12 cellular contexts compared by ENCODE assay signal in genomic region chr6:15260099-15260821, GRCh38. TPM values are rescaled to one million over a fixed set of nuclear protein-coding genes. Genes with fewer than 3 reads are reported as not detected.
DNase-seq lines count a peak whose midpoint lies in the region; ATAC-seq, FAIRE-seq and TF ChIP-seq lines count a peak whose summit lies in the region.
"Had no signal": no experiment of that assay in that cellular context is flagged by ENCODE, and none has a peak within 500 bp of the region (broad histone marks: within the 10 kb centered on the region; RNA-seq: fewer than 3 reads in every experiment).

No MANE protein-coding gene starts in this region.

- H3K4me3 Mint-ChIP-seq in GM23338 (peak overlapping the region; percentile 10; the same call in 1 of the 3 replicates), astrocyte (ENCODE audit: unreplicated experiment) (peak overlapping the region; percentile 13)
- H3K4me3 Mint-ChIP-seq in naive thymus-derived CD4-positive, alpha-beta T cell: peak overlapping the region in 4 of 10 donors; percentile 3 to 36 (median 4)

- H4K20me1 ChIP-seq in GM23338 (replicated peaks; ENCODE audit: insufficient read depth) (peaks cover 98% of the 10 kb centered on the region), astrocyte (ENCODE audit: insufficient read depth, low read length) (peaks cover 91% of the 10 kb centered on the region)

- DNase-seq in GM23338 (ENCODE audit: low spot score) (no peak), astrocyte (ENCODE audit: low read depth) (peak; percentile 81), NCI-H446 treated with DMSO at 0.1 percent for 48 hours (lab: John Stamatoyannopoulos, UW) (no peak), H7 (no peak), DMS53 treated with DMSO at 0.1 percent for 48 hours (lab: John Stamatoyannopoulos, UW; ENCODE audit: unreplicated experiment) (no peak)
- no peak for DNase-seq in naive thymus-derived CD4-positive, alpha-beta T cell
- no peak for DNase-seq in activated CD8-positive, alpha-beta memory T cell treated with anti-CD3 and anti-CD28 coated beads, Interleukin-2, amount 50 U/mL, for 48 hours
- DNase-seq: DMS53, kidney glomerular epithelial cell, spleen had no signal

- H3K27ac ChIP-seq in ACC112 (ENCODE audit: low read depth, low read length) (peak overlapping the region; percentile 63), GM23338 (ENCODE audit: low read depth) (no peak overlapping the region), astrocyte (ENCODE audit: low read depth, low read length) (peak overlapping the region; percentile 3)
- H3K27ac ChIP-seq in naive thymus-derived CD4-positive, alpha-beta T cell (ENCODE audit: low read depth, low read length): peak overlapping the region; percentile 43
- H3K27ac ChIP-seq: suprapubic skin had no signal

- H3F3A ChIP-seq in GM23338 (replicated peaks; ENCODE audit: low read depth): peaks cover 26% of the 10 kb centered on the region

- H3K36me3 Mint-ChIP-seq in GM23338 (ENCODE audit: low read depth): peaks cover 54% of the 10 kb centered on the region
- H3K36me3 Mint-ChIP-seq in astrocyte (ENCODE audit: low read depth, unreplicated experiment): peaks cover 2% of the 10 kb centered on the region
- H3K36me3 Mint-ChIP-seq in naive thymus-derived CD4-positive, alpha-beta T cell: peaks cover 0 to 31% (median 7%) of the 10 kb centered on the region in 5 donors

- no peaks in the 10 kb centered on the region for H3K9me3 ChIP-seq in astrocyte (ENCODE audit: insufficient read depth, low read depth, low read length)
- H3K9me3 ChIP-seq in naive thymus-derived CD4-positive, alpha-beta T cell (ENCODE audit: control insufficient read depth in 2 of 3, low read length in 3 of 3): no peaks in the 10 kb centered on the region
- H3K9me3 ChIP-seq: spleen, suprapubic skin had no signal

- H3K36me3 ChIP-seq in ACC112 (ENCODE audit: insufficient read depth, low read length) (no peaks in the 10 kb centered on the region), GM23338 (ENCODE audit: insufficient read depth) (no peaks in the 10 kb centered on the region; the same call in none of the 2 replicates), astrocyte (ENCODE audit: insufficient read depth, low read length) (no peaks in the 10 kb centered on the region), H7 (replicated peaks; ENCODE audit: control insufficient read depth, insufficient read depth, low read length) (peaks cover 8% of the 10 kb centered on the region)
- H3K36me3 ChIP-seq in naive thymus-derived CD4-positive, alpha-beta T cell (ENCODE audit: control insufficient read depth in 2 of 3, insufficient read depth in 3 of 3, low read length in 3 of 3): no peaks in the 10 kb centered on the region
- H3K36me3 ChIP-seq: spleen, suprapubic skin had no signal

- H3K4me1 Mint-ChIP-seq in GM23338 (peaks cover 90% of the 10 kb centered on the region), astrocyte (ENCODE audit: low read depth, unreplicated experiment) (peaks cover 80% of the 10 kb centered on the region)
- peaks cover 85 to 98% (median 91%) of the 10 kb centered on the region in 7 donors for H3K4me1 Mint-ChIP-seq in naive thymus-derived CD4-positive, alpha-beta T cell

- H3K9ac ChIP-seq in astrocyte (ENCODE audit: low read length): peak overlapping the region; percentile 2

- TF ChIP-seq CTCF in GM23338 (conservative IDR thresholded peaks at IDR 0.05; ENCODE audit: low read depth in 2 of 2) (no peak), astrocyte (IDR thresholded peaks at IDR 0.05; ENCODE audit: insufficient read depth, low read depth, low read length) (no peak)

- no peak for ATAC-seq in GM23338
- ATAC-seq in naive thymus-derived CD4-positive, alpha-beta T cell: no peak

- POLR2A ChIA-PET in naive thymus-derived CD4-positive, alpha-beta T cell (lab: Charles Lee): interaction anchor here (0.6 kb wide), 1 partner anchor 13 kb away, joined by 3 read pairs; no protein-coding TSS in a partner anchor

- H3K27ac Mint-ChIP-seq in GM23338: no peak overlapping the region
- H3K27ac Mint-ChIP-seq in astrocyte (ENCODE audit: unreplicated experiment): peak overlapping the region; percentile 70
- peak overlapping the region in 8 of 9 donors; percentile 1 to 72 (median 64) for H3K27ac Mint-ChIP-seq in naive thymus-derived CD4-positive, alpha-beta T cell

- CTCF ChIA-PET in naive thymus-derived CD4-positive, alpha-beta T cell (lab: Charles Lee): interaction anchor here (1.0 kb wide), 1 partner anchor 230 kb away, joined by 3 read pairs; no protein-coding TSS in a partner anchor

- H3K4me1 ChIP-seq in ACC112 (ENCODE audit: control insufficient read depth, insufficient read depth, low read length, unreplicated experiment) (peaks cover 43% of the 10 kb centered on the region), GM23338 (ENCODE audit: insufficient read depth) (peaks cover 100% of the 10 kb centered on the region), astrocyte (ENCODE audit: insufficient read depth, low read length) (peaks cover 44% of the 10 kb centered on the region)
- peaks cover 18 to 51% of the 10 kb centered on the region in 2 donors for H3K4me1 ChIP-seq in naive thymus-derived CD4-positive, alpha-beta T cell (ENCODE audit: control insufficient read depth in 2 of 2, insufficient read depth in 2 of 2, low read length in 2 of 2)

- H3K4me3 ChIP-seq in ACC112 (ENCODE audit: low read depth, low read length) (peak overlapping the region; percentile 8), GM23338 (peak overlapping the region; percentile 22; the same call in 1 of the 2 replicates), astrocyte (ENCODE audit: insufficient read depth, low read depth, low read length) (no peak overlapping the region), H7 (ENCODE audit: insufficient read depth, low read depth, low read length) (no peak overlapping the region)
- H3K4me3 ChIP-seq in naive thymus-derived CD4-positive, alpha-beta T cell (ENCODE audit: low read length): no peak overlapping the region
- H3K4me3 ChIP-seq: spleen, suprapubic skin had no signal

- intact Hi-C loops in naive thymus-derived CD4-positive, alpha-beta T cell (cut with micrococcal nuclease): no loop called here

- H2AFZ ChIP-seq in ACC112 (ENCODE audit: low read length, unreplicated experiment): no peak overlapping the region
- H2AFZ ChIP-seq in GM23338: no peak overlapping the region
- no peak overlapping the region for H2AFZ ChIP-seq in astrocyte (ENCODE audit: low read depth, low read length)

- peak overlapping the region; percentile 90 for H3K4me2 ChIP-seq in GM23338
- H3K4me2 ChIP-seq in astrocyte (ENCODE audit: low read length): peak overlapping the region; percentile 37

- H3K79me2 ChIP-seq in ACC112 (ENCODE audit: control insufficient read depth, insufficient read depth, low read length, unreplicated experiment) (peaks cover 77% of the 10 kb centered on the region), GM23338 (replicated peaks; ENCODE audit: insufficient read depth) (peaks cover 100% of the 10 kb centered on the region), astrocyte (ENCODE audit: insufficient read depth, low read length) (peaks cover 87% of the 10 kb centered on the region)

- peaks cover 14% of the 10 kb centered on the region for H3K27me3 Mint-ChIP-seq in GM23338 (ENCODE audit: insufficient read depth, low read depth, poor library complexity)
- no peaks in the 10 kb centered on the region for H3K27me3 Mint-ChIP-seq in astrocyte (ENCODE audit: low read depth, unreplicated experiment)
- H3K27me3 Mint-ChIP-seq in naive thymus-derived CD4-positive, alpha-beta T cell: no peaks in the 10 kb centered on the region

- H3K27me3 ChIP-seq in ACC112 (ENCODE audit: insufficient read depth, low read length) (no peaks in the 10 kb centered on the region), GM23338 (ENCODE audit: insufficient read depth) (no peaks in the 10 kb centered on the region), astrocyte (ENCODE audit: insufficient read depth, low read length) (no peaks in the 10 kb centered on the region), H7 (ENCODE audit: control insufficient read depth, insufficient read depth, low read length) (no peaks in the 10 kb centered on the region)
- H3K27me3 ChIP-seq in naive thymus-derived CD4-positive, alpha-beta T cell (ENCODE audit: control insufficient read depth in 2 of 2, insufficient read depth in 2 of 2, low read length in 2 of 2): no peaks in the 10 kb centered on the region
- H3K27me3 ChIP-seq: spleen, suprapubic skin had no signal

- H3K9me2 ChIP-seq in GM23338 (ENCODE audit: insufficient read depth): no peaks in the 10 kb centered on the region

- H3K9me3 Mint-ChIP-seq in GM23338: no peaks in the 10 kb centered on the region; the same call in 2 of the 3 replicates
- no peaks in the 10 kb centered on the region for H3K9me3 Mint-ChIP-seq in astrocyte (ENCODE audit: unreplicated experiment)
- peaks cover 0 to 2% (median 0%) of the 10 kb centered on the region in 11 donors for H3K9me3 Mint-ChIP-seq in naive thymus-derived CD4-positive, alpha-beta T cell

- FAIRE-seq in astrocyte (lab: Jason Lieb, UNC): peak; percentile 29

TF ChIP-seq in GM23338, 12 proteins besides CTCF, POLR2A, EP300 and RAD21 (continues in another document):
- no peak for TF ChIP-seq POLR2AphosphoS5 (IDR thresholded peaks at IDR 0.05; ENCODE audit: low read depth)

RNA-seq across cellular contexts. Expression of gene JARID2, which starts 14.4 kb away (rescaled TPM):
- 177 and 196 TPM in 2 replicates for total RNA-seq in GM23338 (2014; rRNA removed; shearing (Covaris generic))
- polyA plus RNA-seq in GM23338 (2016; fragmentation: Nextera tagmentation; extraction: Ambion mirVana): 87.6 and 92.8 TPM in 2 replicates
- 23.3 and 24.2 TPM in 2 replicates for total RNA-seq in astrocyte
- total RNA-seq in naive thymus-derived CD4-positive, alpha-beta T cell: 10 to 100 TPM; 23.4 to 39.6 (median 29.9) TPM
- 10 to 100 TPM in 1 of 2 donors, 1 to 10 TPM in 1; 6.9 to 13.9 TPM for polyA plus RNA-seq in naive thymus-derived CD4-positive, alpha-beta T cell
- total RNA-seq in H7 (2014; rRNA removed; shearing (Covaris generic)): 95.2 and 147 TPM in 2 replicates

Comparison
In these comparisons a context has a peak if more than half of its experiments do, and no peak if none do; other contexts are left out.
1. H3K4me3 ChIP-seq: peak in ACC112 (single experiment) and GM23338 (single experiment); none in astrocyte (single experiment), naive thymus-derived CD4-positive, alpha-beta T cell (single experiment) and H7 (single experiment).